ENCODE assay signal across 27 cellular contexts in the genomic region with DNA sequence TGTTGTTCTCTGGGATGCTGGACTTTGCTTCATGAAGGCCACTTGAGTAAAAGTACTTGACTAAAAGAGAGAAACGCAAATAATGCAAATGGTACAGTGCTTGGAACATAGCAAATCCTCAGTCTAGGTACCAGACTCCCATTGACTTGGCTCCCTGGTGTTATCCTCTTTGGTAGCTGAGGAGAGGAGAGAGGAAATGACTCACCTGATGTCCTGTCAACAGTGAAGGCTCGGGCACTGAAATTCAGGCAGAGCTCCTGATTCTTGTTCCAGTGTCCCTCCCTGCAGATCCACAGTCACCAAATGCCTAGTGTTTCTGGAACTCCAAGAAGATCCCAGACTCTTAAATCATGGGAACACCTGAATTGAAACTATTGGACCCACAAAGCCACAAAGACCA. TPM values are rescaled to one million over a fixed set of nuclear protein-coding genes. Genes with fewer than 3 reads are reported as not detected.
DNase-seq lines count a peak whose midpoint lies in the region; ATAC-seq, FAIRE-seq and TF ChIP-seq lines count a peak whose summit lies in the region.
"Had no signal": no experiment of that assay in that cellular context is flagged by ENCODE, and none has a peak within 500 bp of the region (broad histone marks: within the 10 kb centered on the region; RNA-seq: fewer than 3 reads in every experiment).

No MANE protein-coding gene starts in this region.

- H4K20me1 ChIP-seq in astrocyte (ENCODE audit: insufficient read depth, low read length): no peaks in the 10 kb centered on the region
- H4K20me1 ChIP-seq: BLaER1 had no signal

- H3K27me3 Mint-ChIP-seq in astrocyte (ENCODE audit: low read depth, unreplicated experiment): peaks cover 3% of the 10 kb centered on the region
- H3K27me3 Mint-ChIP-seq in activated CD8-positive, alpha-beta memory T cell treated with anti-CD3 and anti-CD28 coated beads, Interleukin-2, amount 10 ng/mL, durations not matched to agents 7 days and 5 days: peaks cover 3% of the 10 kb centered on the region
- H3K27me3 Mint-ChIP-seq: memory B cell had no signal

- in situ Hi-C loops in KBM-7 (cut with MboI; ENCODE audit: low pct_unique_long_range_greater_than_20kb, low sequenced_read_pairs): no loop called here

- no peaks in the 10 kb centered on the region for H3K9me3 Mint-ChIP-seq in astrocyte (ENCODE audit: unreplicated experiment)
- H3K9me3 Mint-ChIP-seq in activated CD8-positive, alpha-beta memory T cell treated with anti-CD3 and anti-CD28 coated beads, Interleukin-2, amount 10 ng/mL, durations not matched to agents 7 days and 5 days (ENCODE audit: low read depth): no peaks in the 10 kb centered on the region
- H3K9me3 Mint-ChIP-seq: memory B cell had no signal

- CTCF ChIA-PET in activated CD8-positive, alpha-beta memory T cell treated with anti-CD3 and anti-CD28 coated beads, Interleukin-2, amount 10 ng/mL, durations not matched to agents 7 days and 5 days (lab: Charles Lee): no interaction called here

- H3K27me3 ChIP-seq in astrocyte (ENCODE audit: insufficient read depth, low read length): no peaks in the 10 kb centered on the region
- H3K27me3 ChIP-seq in foreskin keratinocyte: no peaks in the 10 kb centered on the region

- H3K36me3 ChIP-seq in astrocyte (ENCODE audit: insufficient read depth, low read length): no peaks in the 10 kb centered on the region
- H3K36me3 ChIP-seq: BLaER1, heart right ventricle had no signal

- H3K4me3 Mint-ChIP-seq in astrocyte (ENCODE audit: unreplicated experiment): no peak overlapping the region
- no peak overlapping the region for H3K4me3 Mint-ChIP-seq in activated CD8-positive, alpha-beta memory T cell treated with anti-CD3 and anti-CD28 coated beads, Interleukin-2, amount 10 ng/mL, durations not matched to agents 7 days and 5 days
- H3K4me3 Mint-ChIP-seq: memory B cell had no signal

- H2AFZ ChIP-seq in astrocyte (ENCODE audit: low read depth, low read length): no peak overlapping the region

- no peak overlapping the region for H3K9ac ChIP-seq in astrocyte (ENCODE audit: low read length)
- H3K9ac ChIP-seq: BLaER1 had no signal

- DNase-seq in DMS53 treated with DMSO at 0.1 percent for 48 hours (lab: John Stamatoyannopoulos, UW; ENCODE audit: unreplicated experiment) (peak; percentile 44), HK-2 (ENCODE audit: unreplicated experiment) (peak; percentile 7), astrocyte (ENCODE audit: low read depth) (no peak), foreskin keratinocyte (no peak), occipital lobe (lab: John Stamatoyannopoulos, UW) (no peak), KBM-7 (no peak), NCI-H1694 treated with DMSO at 0.1 percent for 48 hours (lab: John Stamatoyannopoulos, UW) (no peak)
- no peak for DNase-seq in activated CD8-positive, alpha-beta memory T cell treated with anti-CD3 and anti-CD28 coated beads, Interleukin-2, amount 10 ng/mL, durations not matched to agents 7 days and 5 days
- DNase-seq: activated CD4-positive, alpha-beta T cell treated with anti-CD3 and anti-CD28 coated beads for 4 hours; activated CD8-positive, alpha-beta memory T cell treated with anti-CD3 and anti-CD28 coated beads for 24 hours; activated gamma-delta T cell; activated T-cell treated with anti-CD3 and anti-CD28 coated beads, Interleukin-2, amount 50 U/mL, for 1 hour; foreskin melanocyte; heart right ventricle; left colon; NCI-H2227 treated with DMSO at 0.1 percent for 48 hours; posterior cingulate gyrus; stimulated activated CD4-positive, alpha-beta T cell treated with anti-CD3 and anti-CD28 coated beads, Interleukin-12 subunit alpha, Interleukin-12 subunit beta, amount 100 ng/mL, for 4 hours; stimulated activated CD4-positive, alpha-beta T cell treated with anti-CD3 and anti-CD28 coated beads, Interleukin-4, amount 100 ng/mL, for 1 hour; trophoblast cell had no signal

- peak; percentile 96 for FAIRE-seq in astrocyte (lab: Jason Lieb, UNC)
- FAIRE-seq: GM18507 had no signal

- no peak for TF ChIP-seq CTCF in astrocyte (IDR thresholded peaks at IDR 0.05; ENCODE audit: insufficient read depth, low read depth, low read length)
- no peak for TF ChIP-seq CTCF in foreskin keratinocyte (conservative IDR thresholded peaks at IDR 0.05)

- H3K9me3 ChIP-seq in astrocyte (ENCODE audit: insufficient read depth, low read depth, low read length): no peaks in the 10 kb centered on the region
- H3K9me3 ChIP-seq: BLaER1, heart right ventricle had no signal

- no peaks in the 10 kb centered on the region for H3K79me2 ChIP-seq in astrocyte (ENCODE audit: insufficient read depth, low read length)

- peaks cover 7% of the 10 kb centered on the region for H3K4me1 Mint-ChIP-seq in astrocyte (ENCODE audit: low read depth, unreplicated experiment)
- no peaks in the 10 kb centered on the region for H3K4me1 Mint-ChIP-seq in activated CD8-positive, alpha-beta memory T cell treated with anti-CD3 and anti-CD28 coated beads, Interleukin-2, amount 10 ng/mL, durations not matched to agents 7 days and 5 days

- peak overlapping the region; percentile 32 for H3K4me2 ChIP-seq in astrocyte (ENCODE audit: low read length)
- H3K4me2 ChIP-seq: BLaER1 had no signal

- H3K27ac ChIP-seq in astrocyte (ENCODE audit: low read depth, low read length) (no peak overlapping the region), foreskin keratinocyte (no peak overlapping the region)
- H3K27ac ChIP-seq: BLaER1, epithelial cell of prostate, heart right ventricle, RWPE1, VCaP had no signal

- ATAC-seq in foreskin keratinocyte: peak; percentile 31
- no peak for ATAC-seq in activated CD8-positive, alpha-beta memory T cell treated with anti-CD3 and anti-CD28 coated beads, Interleukin-2, amount 10 ng/mL, durations not matched to agents 7 days and 5 days
- ATAC-seq: heart right ventricle, left colon, sciatic nerve had no signal

- H3K4me3 ChIP-seq in astrocyte (ENCODE audit: insufficient read depth, low read depth, low read length): no peak overlapping the region
- H3K4me3 ChIP-seq: BLaER1, heart right ventricle had no signal

- H3K4me1 ChIP-seq in astrocyte (ENCODE audit: insufficient read depth, low read length): peaks cover 3% of the 10 kb centered on the region
- peaks cover 16% of the 10 kb centered on the region for H3K4me1 ChIP-seq in foreskin keratinocyte
- H3K4me1 ChIP-seq: BLaER1, heart right ventricle had no signal

- no peak overlapping the region for H3K27ac Mint-ChIP-seq in astrocyte (ENCODE audit: unreplicated experiment)
- no peak overlapping the region for H3K27ac Mint-ChIP-seq in activated CD8-positive, alpha-beta memory T cell treated with anti-CD3 and anti-CD28 coated beads, Interleukin-2, amount 10 ng/mL, durations not matched to agents 7 days and 5 days
- H3K27ac Mint-ChIP-seq: memory B cell had no signal

- H3K36me3 Mint-ChIP-seq in astrocyte (ENCODE audit: low read depth, unreplicated experiment): no peaks in the 10 kb centered on the region
- no peaks in the 10 kb centered on the region for H3K36me3 Mint-ChIP-seq in activated CD8-positive, alpha-beta memory T cell treated with anti-CD3 and anti-CD28 coated beads, Interleukin-2, amount 10 ng/mL, durations not matched to agents 7 days and 5 days
- H3K36me3 Mint-ChIP-seq: memory B cell had no signal

RNA-seq across cellular contexts. Expression of a gene that starts 22.5 kb away (rescaled TPM):
- total RNA-seq in astrocyte: 49.9 and 51.3 TPM in 2 replicates
- 85.7 and 101 TPM in 2 replicates for total RNA-seq in foreskin keratinocyte
- 146 and 159 TPM in 2 replicates for polyA plus RNA-seq in foreskin keratinocyte
- total RNA-seq in occipital lobe: 44.9 TPM
- 1 to 10 TPM; 3.5 to 5.0 TPM for total RNA-seq in activated CD8-positive, alpha-beta memory T cell treated with anti-CD3 and anti-CD28 coated beads, Interleukin-2, amount 10 ng/mL, durations not matched to agents 7 days and 5 days

RNA-seq across cellular contexts. Expression of a gene that starts 43.5 kb away (rescaled TPM):
- total RNA-seq in astrocyte (0.07 TPM in 1 of 2 replicates, not detected in the other), foreskin keratinocyte (0.07 and 0.11 TPM in 2 replicates), occipital lobe (0.94 TPM)
- not detected in 2 replicates for polyA plus RNA-seq in foreskin keratinocyte
- under 1 TPM in 1 of 2 experiments, not detected in 1; 0.19 TPM for total RNA-seq in activated CD8-positive, alpha-beta memory T cell treated with anti-CD3 and anti-CD28 coated beads, Interleukin-2, amount 10 ng/mL, durations not matched to agents 7 days and 5 days

RNA-seq across cellular contexts. Expression of a gene that starts 45.0 kb away (rescaled TPM):
- total RNA-seq in astrocyte (13.5 and 15.2 TPM in 2 replicates), foreskin keratinocyte (31.7 and 46.4 TPM in 2 replicates), occipital lobe (11.5 TPM)
- 60.8 and 67.7 TPM in 2 replicates for polyA plus RNA-seq in foreskin keratinocyte
- total RNA-seq in activated CD8-positive, alpha-beta memory T cell treated with anti-CD3 and anti-CD28 coated beads, Interleukin-2, amount 10 ng/mL, durations not matched to agents 7 days and 5 days: 1 to 10 TPM; 1.3 to 3.1 TPM

Comparison
In these comparisons a context has a peak if more than half of its experiments do, and no peak if none do; other contexts are left out.
1. DNase-seq: peak in DMS53 treated with DMSO at 0.1 percent for 48 hours (single experiment) and HK-2 (single experiment); none in astrocyte (single experiment), foreskin keratinocyte (0 of 2), occipital lobe (single experiment), KBM-7 (single experiment), activated CD8-positive, alpha-beta memory T cell treated with anti-CD3 and anti-CD28 coated beads, Interleukin-2, amount 10 ng/mL, durations not matched to agents 7 days and 5 days (single experiment) and NCI-H1694 treated with DMSO at 0.1 percent for 48 hours (single experiment).